In the genomic region with DNA sequence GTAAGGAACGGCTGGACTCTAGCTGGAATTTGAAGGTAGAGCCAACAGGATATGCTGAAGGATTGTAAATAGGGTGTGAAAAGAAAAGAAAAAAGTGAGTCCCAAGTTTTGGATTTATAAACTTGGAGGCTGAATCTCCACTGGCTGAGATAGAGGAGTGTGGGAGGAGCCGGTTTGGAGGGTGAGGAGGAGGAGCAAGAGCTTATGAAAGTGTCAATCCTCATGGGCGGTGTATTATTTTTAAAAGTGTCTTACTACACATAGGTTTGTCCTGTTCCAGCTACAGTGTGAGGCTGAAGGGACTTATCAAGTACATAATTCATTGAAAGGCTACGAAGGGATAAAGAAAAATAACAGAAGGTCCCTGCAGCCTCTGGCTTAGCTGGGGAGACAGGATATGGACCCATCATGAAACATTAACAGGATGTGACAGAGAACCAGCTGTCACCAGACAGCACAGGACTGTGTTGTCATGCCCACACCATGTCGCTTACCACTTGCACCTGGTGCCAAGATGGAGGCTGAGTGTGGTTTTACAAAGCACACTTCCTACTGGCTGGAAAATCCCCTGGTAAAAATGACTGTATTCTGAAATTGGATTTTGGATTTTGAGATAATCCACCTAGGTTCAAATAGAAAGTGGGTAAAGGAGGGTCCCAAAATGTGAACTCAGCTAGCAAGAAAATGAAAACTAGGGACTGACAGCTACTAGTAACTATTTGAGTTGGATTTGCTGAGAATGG, we compare ENCODE assay signal across 8 cellular contexts. TPM values are rescaled to one million over a fixed set of nuclear protein-coding genes. Genes with fewer than 3 reads are reported as not detected.
DNase-seq lines count a peak whose midpoint lies in the region; ATAC-seq, FAIRE-seq and TF ChIP-seq lines count a peak whose summit lies in the region.

No MANE protein-coding gene starts in this region.

- peaks cover 0 to 4% of the 10 kb centered on the region in 2 donors for H3K36me3 Mint-ChIP-seq in CD4-positive, alpha-beta memory T cell
- H3K36me3 Mint-ChIP-seq in T-helper 17 cell (ENCODE audit: low read depth) (peaks cover 3% of the 10 kb centered on the region), GM23338 (ENCODE audit: low read depth) (peaks cover 5% of the 10 kb centered on the region; the same call in 2 of the 3 replicates)

- no peaks in the 10 kb centered on the region for H3F3A ChIP-seq in GM23338 (replicated peaks; ENCODE audit: low read depth)

- H3K4me3 ChIP-seq in CD4-positive, alpha-beta memory T cell (ENCODE audit: low read length in 2 of 2): no peak overlapping the region
- H3K4me3 ChIP-seq in BE2C (ENCODE audit: low read depth, low read length): no peak overlapping the region
- no peak overlapping the region for H3K4me3 ChIP-seq in GM23338

- no peaks in the 10 kb centered on the region for H4K20me1 ChIP-seq in GM23338 (replicated peaks; ENCODE audit: insufficient read depth)

- FAIRE-seq in urothelium cell line (lab: Jason Lieb, UNC): no peak

- POLR2A ChIA-PET in CD4-positive, alpha-beta memory T cell (lab: Charles Lee; ENCODE audit: partially characterized antibody): interaction anchor here (1.1 to 2.7 kb wide), 3 partner anchors 9 to 66 kb away, joined by 3 to 13 read pairs (median 10); partner anchors contain the start of genes PECR and TMEM169

- no peak for TF ChIP-seq CTCF in BE2C (IDR thresholded peaks at IDR 0.05; ENCODE audit: low read depth, low read length)
- TF ChIP-seq CTCF in GM23338 (conservative IDR thresholded peaks at IDR 0.05; ENCODE audit: low read depth in 2 of 2): no peak

- H2AFZ ChIP-seq in GM23338: no peak overlapping the region

- H3K4me3 Mint-ChIP-seq in CD4-positive, alpha-beta memory T cell: peak overlapping the region in 7 of 8 donors; percentile 11 to 67 (median 63)
- H3K4me3 Mint-ChIP-seq in T-helper 17 cell (peak overlapping the region; percentile 43), GM23338 (no peak overlapping the region)

- intact Hi-C loops in CD4-positive, alpha-beta memory T cell (cut with micrococcal nuclease): loop anchor here (5.0 to 10.0 kb wide), 2 partner anchors 396 to 701 kb away; partner anchors contain the start of genes ATIC and SMARCAL1

- H3K36me3 ChIP-seq in CD4-positive, alpha-beta memory T cell (ENCODE audit: insufficient read depth, low read length): no peaks in the 10 kb centered on the region
- no peaks in the 10 kb centered on the region for H3K36me3 ChIP-seq in BE2C
- H3K36me3 ChIP-seq in GM23338 (ENCODE audit: insufficient read depth): no peaks in the 10 kb centered on the region

- H3K4me1 ChIP-seq in CD4-positive, alpha-beta memory T cell (ENCODE audit: insufficient read depth, low read length): peaks cover 47% of the 10 kb centered on the region
- H3K4me1 ChIP-seq in BE2C (peaks cover 7% of the 10 kb centered on the region), GM23338 (ENCODE audit: insufficient read depth) (peaks cover 16% of the 10 kb centered on the region)

- H3K9me3 Mint-ChIP-seq in CD4-positive, alpha-beta memory T cell: no peaks in the 10 kb centered on the region
- no peaks in the 10 kb centered on the region for H3K9me3 Mint-ChIP-seq in GM23338

- H3K27ac ChIP-seq in CD4-positive, alpha-beta memory T cell (ENCODE audit: low read depth, low read length): peak overlapping the region; percentile 13
- no peak overlapping the region for H3K27ac ChIP-seq in GM23338 (ENCODE audit: low read depth)

- H3K4me2 ChIP-seq in GM23338: no peak overlapping the region

- CTCF ChIA-PET in CD4-positive, alpha-beta memory T cell (lab: Charles Lee; ENCODE audit: partially characterized antibody): interaction anchor here (0.8 to 2.5 kb wide), 11 partner anchors 7 to 125 kb away, joined by 3 to 13 read pairs (median 4); partner anchors contain the start of gene XRCC5

- DNase-seq in CD4-positive, alpha-beta memory T cell: peak; percentile 44 to 81 (median 57)
- DNase-seq in GM19240 (ENCODE audit: insufficient read length, low spot score) (peak; percentile 68), T-helper 17 cell (peak in 1 of 3 donors; percentile 37), myocyte (ENCODE audit: low read depth) (peak; percentile 94), BE2C (no peak), GM23338 (ENCODE audit: low spot score) (no peak), urothelium cell line (ENCODE audit: low spot score) (no peak)

- H3K4me1 Mint-ChIP-seq in CD4-positive, alpha-beta memory T cell: peaks cover 40 to 62% (median 45%) of the 10 kb centered on the region in 4 donors
- H3K4me1 Mint-ChIP-seq in T-helper 17 cell (peaks cover 32% of the 10 kb centered on the region), GM23338 (peaks cover 16% of the 10 kb centered on the region; the same call in 2 of the 3 replicates)

- peak overlapping the region; percentile 81 to 95 (median 92) for H3K27ac Mint-ChIP-seq in CD4-positive, alpha-beta memory T cell
- H3K27ac Mint-ChIP-seq in T-helper 17 cell (peak overlapping the region; percentile 82), GM23338 (no peak overlapping the region)

- ATAC-seq in HG03196 (IDR thresholded peaks at IDR 0.05; ENCODE audit: unreplicated experiment) (peak; percentile 87), T-helper 17 cell (peak; percentile 70), GM23338 (no peak)

- H3K79me2 ChIP-seq in GM23338 (replicated peaks; ENCODE audit: insufficient read depth): peaks cover 22% of the 10 kb centered on the region

- peaks cover 5% of the 10 kb centered on the region; the same call in 1 of the 2 replicates for H3K9me2 ChIP-seq in GM23338 (ENCODE audit: insufficient read depth)

- no peaks in the 10 kb centered on the region for H3K27me3 ChIP-seq in CD4-positive, alpha-beta memory T cell (ENCODE audit: insufficient read depth, low read length)
- H3K27me3 ChIP-seq in BE2C (no peaks in the 10 kb centered on the region), GM23338 (ENCODE audit: insufficient read depth) (no peaks in the 10 kb centered on the region)

- no peaks in the 10 kb centered on the region for H3K27me3 Mint-ChIP-seq in CD4-positive, alpha-beta memory T cell
- H3K27me3 Mint-ChIP-seq in T-helper 17 cell (no peaks in the 10 kb centered on the region), GM23338 (ENCODE audit: insufficient read depth, low read depth, poor library complexity) (peaks cover 6% of the 10 kb centered on the region)

- no peaks in the 10 kb centered on the region for H3K9me3 ChIP-seq in CD4-positive, alpha-beta memory T cell (ENCODE audit: control insufficient read depth in 1 of 2, low read length in 2 of 2)
- H3K9me3 ChIP-seq in T-helper 17 cell (ENCODE audit: control insufficient read depth, low read length, poor library complexity, severe bottlenecking): no peaks in the 10 kb centered on the region
- no peaks in the 10 kb centered on the region for H3K9me3 ChIP-seq in BE2C

TF ChIP-seq in GM23338, 12 proteins besides CTCF, POLR2A, EP300 and RAD21 (continues in another document):
- no peak for TF ChIP-seq EZH2phosphoT487 (IDR thresholded peaks at IDR 0.05; ENCODE audit: unreplicated experiment)
- no peak for TF ChIP-seq NANOG (IDR thresholded peaks at IDR 0.05; ENCODE audit: borderline replicate concordance)

RNA-seq across cellular contexts. Expression of gene MREG, which starts 2.5 kb away (rescaled TPM):
- total RNA-seq in CD4-positive, alpha-beta memory T cell: 1 to 10 TPM; 7.4 TPM
- polyA plus RNA-seq in CD4-positive, alpha-beta memory T cell: 1 to 10 TPM in 1 of 2 donors, under 1 TPM in 1; 0.11 to 2.1 TPM
- total RNA-seq in T-helper 17 cell: 1 to 10 TPM; 5.3 to 6.6 TPM
- total RNA-seq in myocyte: 28.9 and 31.6 TPM in 2 replicates
- 8.4 TPM for polyA plus RNA-seq in myocyte (2012)
- polyA plus RNA-seq in BE2C (2012; ENCODE audit: insufficient read depth, insufficient read length, low read depth): 9.5 TPM
- total RNA-seq in GM23338 (2014; rRNA removed; shearing (Covaris generic)): 25.3 and 25.8 TPM in 2 replicates
- polyA plus RNA-seq in GM23338 (2016; fragmentation: Nextera tagmentation; extraction: Ambion mirVana): 19.4 and 21.6 TPM in 2 replicates

Comparison
In these comparisons a context has a peak if more than half of its experiments do, and no peak if none do; other contexts are left out.
1. DNase-seq: peak in CD4-positive, alpha-beta memory T cell (5 of 5), GM19240 (single experiment) and myocyte (single experiment); none in BE2C (single experiment), GM23338 (single experiment) and urothelium cell line (single experiment).